In the genomic region with DNA sequence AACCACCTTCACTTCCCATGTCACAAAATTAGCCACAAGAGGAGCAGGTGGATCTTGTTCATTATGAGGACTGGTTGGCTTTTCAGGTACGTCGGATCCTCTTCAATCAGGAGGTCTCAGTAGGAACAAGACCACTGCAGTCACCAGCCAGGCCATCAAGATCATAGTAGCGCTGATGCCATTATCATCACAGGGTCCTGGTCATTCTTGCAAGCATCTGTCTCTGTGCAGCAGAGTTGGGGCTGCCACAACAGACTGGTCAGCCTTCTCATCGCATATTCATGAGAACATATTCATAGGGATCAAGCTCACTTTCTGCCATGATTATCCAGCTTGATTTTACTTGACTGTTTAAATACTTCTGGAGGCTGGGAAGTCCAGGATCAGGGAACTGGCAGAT, we compare ENCODE assay signal across 31 cellular contexts.
"Had no signal": no experiment of that assay in that cellular context is flagged by ENCODE, and none has a peak within 500 bp of the region (broad histone marks: within the 10 kb centered on the region; RNA-seq: fewer than 3 reads in every experiment).

No MANE protein-coding gene starts in this region.

- H3K4me1 Mint-ChIP-seq: endodermal cell; natural killer cell; stimulated activated memory B cell treated with anti-CD40 and anti-IgM and Interleukin-4, amounts not matched to agents 10 μg/mL and 1 μg/mL and 100 μg/mL, for 72 hours had no signal

- DNase-seq: caudate nucleus; cerebellar nuclear complex; cortex of kidney; effector CD4-positive, alpha-beta T cell; endodermal cell; foreskin keratinocyte; kidney glomerular epithelial cell; mammary epithelial cell; mesendoderm; natural killer cell; occipital lobe; ovary; posterior cingulate gyrus; retina; right lobe of liver; stimulated activated CD4-positive, alpha-beta T cell treated with anti-CD3 and anti-CD28 coated beads, Interleukin-12 subunit alpha, Interleukin-12 subunit beta, amount 100 ng/mL, for 4 hours; stimulated activated CD4-positive, alpha-beta T cell treated with anti-CD3 and anti-CD28 coated beads, Interleukin-1b, Interleukin-23, amount 100 ng/mL, for 48 hours; stimulated activated CD4-positive, alpha-beta T cell treated with anti-CD3 and anti-CD28 coated beads, Interleukin-4, amount 100 ng/mL, for 1 hour; stimulated activated naive CD8-positive, alpha-beta T cell treated with anti-CD3 and anti-CD28 coated beads, Interleukin-15, Interleukin-2, amounts not matched to agents 100 U/mL and 50 U/mL, for 24 hours; substantia nigra; testis; tibial artery; uterus had no signal

- H3K36me3 ChIP-seq: gastroesophageal sphincter, heart left ventricle, ovary, right lobe of liver, tibial artery, uterus had no signal

- H3K27ac Mint-ChIP-seq: endodermal cell; natural killer cell; stimulated activated memory B cell treated with anti-CD40 and anti-IgM and Interleukin-4, amounts not matched to agents 10 μg/mL and 1 μg/mL and 100 μg/mL, for 72 hours; type B pancreatic cell had no signal

- H3K9me3 Mint-ChIP-seq: endodermal cell; natural killer cell; stimulated activated memory B cell treated with anti-CD40 and anti-IgM and Interleukin-4, amounts not matched to agents 10 μg/mL and 1 μg/mL and 100 μg/mL, for 72 hours; type B pancreatic cell had no signal

- H3K4me3 Mint-ChIP-seq: endodermal cell; natural killer cell; stimulated activated memory B cell treated with anti-CD40 and anti-IgM and Interleukin-4, amounts not matched to agents 10 μg/mL and 1 μg/mL and 100 μg/mL, for 72 hours; type B pancreatic cell had no signal

- H3K9me3 ChIP-seq: gastroesophageal sphincter, heart left ventricle, ovary, right lobe of liver, testis, tibial artery, uterus had no signal

- ATAC-seq: esophagus mucosa; foreskin keratinocyte; gastroesophageal sphincter; heart left ventricle; natural killer cell; right lobe of liver; stimulated activated memory B cell treated with anti-CD40 and anti-IgM and Interleukin-4, amounts not matched to agents 10 μg/mL and 1 μg/mL and 100 μg/mL, for 72 hours; stimulated activated naive CD8-positive, alpha-beta T cell treated with anti-CD3 and anti-CD28 coated beads, Interleukin-15, Interleukin-2, amounts not matched to agents 100 U/mL and 50 U/mL, for 24 hours had no signal

- H3K36me3 Mint-ChIP-seq: natural killer cell; stimulated activated memory B cell treated with anti-CD40 and anti-IgM and Interleukin-4, amounts not matched to agents 10 μg/mL and 1 μg/mL and 100 μg/mL, for 72 hours; type B pancreatic cell had no signal

- H3K4me3 ChIP-seq: gastroesophageal sphincter, heart left ventricle, hepatocyte, ovary, right lobe of liver, smooth muscle cell, testis, tibial artery, uterus had no signal

- H3K27me3 ChIP-seq: heart left ventricle, ovary, right lobe of liver, testis, tibial artery, uterus had no signal

- H3K27ac ChIP-seq: epithelial cell of prostate, foreskin keratinocyte, gastroesophageal sphincter, heart left ventricle, hepatocyte, ovary, right lobe of liver, testis, tibial artery, uterus had no signal

- H3K4me1 ChIP-seq: testis, tibial artery, uterus had no signal
